36 cellular contexts compared by ENCODE assay signal in genomic region chr18:69655816-69656215, GRCh38.
"Had no signal": no experiment of that assay in that cellular context is flagged by ENCODE, and none has a peak within 500 bp of the region (broad histone marks: within the 10 kb centered on the region; RNA-seq: fewer than 3 reads in every experiment).

No MANE protein-coding gene starts in this region.

- H3K36me3 Mint-ChIP-seq: activated CD8-positive, alpha-beta memory T cell treated with anti-CD3 and anti-CD28 coated beads, Interleukin-2, amount 10 ng/mL, durations not matched to agents 7 days and 5 days; activated naive CD8-positive, alpha-beta T cell treated with anti-CD3 and anti-CD28 coated beads for 36 hours; brain; T-cell had no signal

- H3K27ac ChIP-seq: adrenal gland, cardiac muscle cell had no signal

- ATAC-seq: activated CD8-positive, alpha-beta memory T cell treated with anti-CD3 and anti-CD28 coated beads, Interleukin-2, amount 10 ng/mL, durations not matched to agents 7 days and 5 days; activated CD8-positive, alpha-beta T cell treated with anti-CD3 and anti-CD28 coated beads, Interleukin-2, amount 10 ng/mL, durations not matched to agents 7 days and 5 days; activated naive CD4-positive, alpha-beta T cell treated with anti-CD3 and anti-CD28 coated beads, Interleukin-2, amount 50 U/mL, for 72 hours; activated T-cell treated with anti-CD3 and anti-CD28 coated beads, Interleukin-2, amount 50 U/mL, for 4 hours; activated T-cell treated with anti-CD3 and anti-CD28 coated beads, Interleukin-2, amount 50 U/mL, for 72 hours; activated T-helper 17 cell treated with anti-CD3 and anti-CD28 coated beads, Interleukin-2, amount 50 U/mL, for 72 hours; T-cell had no signal

- DNase-seq: activated B cell treated with CpG ODN at 0.5 μM for 24 hours; activated CD4-positive, alpha-beta memory T cell treated with anti-CD3 and anti-CD28 coated beads, Interleukin-2, amount 10 ng/mL, durations not matched to agents 7 days and 5 days; activated CD4-positive, alpha-beta T cell treated with anti-CD3 and anti-CD28 coated beads for 48 hours; activated CD4-positive, alpha-beta T cell treated with anti-CD3 and anti-CD28 coated beads, Interleukin-2, amount 10 ng/mL, durations not matched to agents 7 days and 5 days; activated CD4-positive, alpha-beta T cell treated with anti-CD3 and anti-CD28 coated beads, Interleukin-2, amount 50 U/mL, for 48 hours; activated CD4-positive, CD25-positive, alpha-beta regulatory T cell treated with anti-CD3 and anti-CD28 coated beads, Interleukin-2, amount 50 U/mL, for 72 hours; activated CD8-positive, alpha-beta memory T cell treated with anti-CD3 and anti-CD28 coated beads for 24 hours; activated CD8-positive, alpha-beta memory T cell treated with anti-CD3 and anti-CD28 coated beads, Interleukin-2, amount 10 ng/mL, durations not matched to agents 7 days and 5 days; activated CD8-positive, alpha-beta memory T cell treated with anti-CD3 and anti-CD28 coated beads, Interleukin-2, amount 50 U/mL, for 48 hours; activated CD8-positive, alpha-beta T cell treated with anti-CD3 and anti-CD28 coated beads, Interleukin-2, amount 10 ng/mL, durations not matched to agents 7 days and 5 days; activated effector memory CD4-positive, alpha-beta T cell treated with anti-CD3 and anti-CD28 coated beads, Interleukin-2, amount 50 U/mL, for 16 hours; activated gamma-delta T cell treated with Interleukin-2 at 50 U/mL for 16 hours; activated naive CD4-positive, alpha-beta T cell; activated naive CD4-positive, alpha-beta T cell treated with anti-CD3 and anti-CD28 coated beads for 36 hours; activated naive CD4-positive, alpha-beta T cell treated with anti-CD3 and anti-CD28 coated beads, Interleukin-2, amount 50 U/mL, for 16 hours; activated naive CD8-positive, alpha-beta T cell treated with anti-CD3 and anti-CD28 coated beads for 36 hours; activated T-cell treated with anti-CD3 and anti-CD28 coated beads, Interleukin-2, amount 50 U/mL, for 1 hour; activated T-cell treated with anti-CD3 and anti-CD28 coated beads, Interleukin-2, amount 50 U/mL, for 4 hours; activated T-cell treated with anti-CD3 and anti-CD28 coated beads, Interleukin-2, amount 50 U/mL, for 72 hours; adrenal gland; amniotic stem cell; aorta; caudate nucleus; cerebellar nuclear complex; T-cell; T-helper 2 cell; T-helper 9 cell had no signal

- H3K36me3 ChIP-seq: adrenal gland, cardiac muscle cell had no signal

- H3K27ac Mint-ChIP-seq: activated B cell treated with CpG ODN at 0.5 μM for 24 hours; activated CD4-positive, alpha-beta memory T cell treated with anti-CD3 and anti-CD28 coated beads, Interleukin-2, amount 10 ng/mL, durations not matched to agents 7 days and 5 days; activated CD4-positive, alpha-beta T cell treated with anti-CD3 and anti-CD28 coated beads, Interleukin-2, amount 10 ng/mL, durations not matched to agents 7 days and 5 days; activated CD8-positive, alpha-beta memory T cell treated with anti-CD3 and anti-CD28 coated beads, Interleukin-2, amount 10 ng/mL, durations not matched to agents 7 days and 5 days; activated CD8-positive, alpha-beta T cell treated with anti-CD3 and anti-CD28 coated beads, Interleukin-2, amount 10 ng/mL, durations not matched to agents 7 days and 5 days; activated naive CD4-positive, alpha-beta T cell treated with anti-CD3 and anti-CD28 coated beads for 36 hours; activated naive CD4-positive, alpha-beta T cell treated with anti-CD3 and anti-CD28 coated beads, Interleukin-2, amount 50 U/mL, for 72 hours; activated naive CD8-positive, alpha-beta T cell treated with anti-CD3 and anti-CD28 coated beads for 36 hours; activated T-cell treated with anti-CD3 and anti-CD28 coated beads, Interleukin-2, amount 50 U/mL, for 72 hours; activated T-helper 1 cell treated with anti-CD3 and anti-CD28 coated beads, Interleukin-12 subunit alpha, Interleukin-12 subunit beta, Interleukin-2, Interleukin-4 antibody, amounts not matched to agents 30 ng/mL and 10 ng/mL and 1 ng/mL, durations not matched to agents 14 hours and 24 hours and 36 hours; activated T-helper 17 cell treated with anti-CD3 and anti-CD28 coated beads, Interleukin-2, amount 50 U/mL, for 72 hours; brain; T-cell; T-helper 2 cell treated with Interferon-gamma antibody and Interleukin-4, amounts not matched to agents 5 μg/mL and 100 μg/mL, for 36 hours had no signal

- H3K4me1 ChIP-seq: adrenal gland had no signal

- H3K9me3 ChIP-seq: adrenal gland had no signal

- H3K9me3 Mint-ChIP-seq: activated B cell treated with CpG ODN at 0.5 μM for 24 hours; activated CD4-positive, alpha-beta memory T cell treated with anti-CD3 and anti-CD28 coated beads, Interleukin-2, amount 10 ng/mL, durations not matched to agents 7 days and 5 days; activated CD4-positive, alpha-beta T cell treated with anti-CD3 and anti-CD28 coated beads, Interleukin-2, amount 10 ng/mL, durations not matched to agents 7 days and 5 days; activated naive CD4-positive, alpha-beta T cell treated with anti-CD3 and anti-CD28 coated beads for 36 hours; activated naive CD4-positive, alpha-beta T cell treated with anti-CD3 and anti-CD28 coated beads, Interleukin-2, amount 50 U/mL, for 72 hours; activated naive CD8-positive, alpha-beta T cell treated with anti-CD3 and anti-CD28 coated beads for 36 hours; activated T-cell treated with anti-CD3 and anti-CD28 coated beads, Interleukin-2, amount 50 U/mL, for 4 hours; activated T-cell treated with anti-CD3 and anti-CD28 coated beads, Interleukin-2, amount 50 U/mL, for 72 hours; activated T-helper 1 cell treated with anti-CD3 and anti-CD28 coated beads, Interleukin-12 subunit alpha, Interleukin-12 subunit beta, Interleukin-2, Interleukin-4 antibody, amounts not matched to agents 30 ng/mL and 10 ng/mL and 1 ng/mL, durations not matched to agents 14 hours and 24 hours and 36 hours; brain; central memory CD8-positive, alpha-beta T cell; T-cell; T-helper 2 cell treated with Interferon-gamma antibody and Interleukin-4, amounts not matched to agents 5 μg/mL and 100 μg/mL, for 36 hours had no signal

- H3K4me3 Mint-ChIP-seq: activated B cell treated with CpG ODN at 0.5 μM for 24 hours; activated CD4-positive, alpha-beta memory T cell treated with anti-CD3 and anti-CD28 coated beads, Interleukin-2, amount 10 ng/mL, durations not matched to agents 7 days and 5 days; activated CD4-positive, alpha-beta T cell treated with anti-CD3 and anti-CD28 coated beads, Interleukin-2, amount 10 ng/mL, durations not matched to agents 7 days and 5 days; activated CD8-positive, alpha-beta memory T cell treated with anti-CD3 and anti-CD28 coated beads, Interleukin-2, amount 10 ng/mL, durations not matched to agents 7 days and 5 days; activated CD8-positive, alpha-beta T cell treated with anti-CD3 and anti-CD28 coated beads, Interleukin-2, amount 10 ng/mL, durations not matched to agents 7 days and 5 days; activated naive CD4-positive, alpha-beta T cell treated with anti-CD3 and anti-CD28 coated beads for 36 hours; activated naive CD8-positive, alpha-beta T cell treated with anti-CD3 and anti-CD28 coated beads for 36 hours; activated T-cell treated with anti-CD3 and anti-CD28 coated beads, Interleukin-2, amount 50 U/mL, for 4 hours; activated T-cell treated with anti-CD3 and anti-CD28 coated beads, Interleukin-2, amount 50 U/mL, for 72 hours; activated T-helper 1 cell treated with anti-CD3 and anti-CD28 coated beads, Interleukin-12 subunit alpha, Interleukin-12 subunit beta, Interleukin-2, Interleukin-4 antibody, amounts not matched to agents 30 ng/mL and 10 ng/mL and 1 ng/mL, durations not matched to agents 14 hours and 24 hours and 36 hours; activated T-helper 17 cell treated with anti-CD3 and anti-CD28 coated beads, Interleukin-2, amount 50 U/mL, for 72 hours; brain; central memory CD8-positive, alpha-beta T cell; T-cell; T-helper 2 cell treated with Interferon-gamma antibody and Interleukin-4, amounts not matched to agents 5 μg/mL and 100 μg/mL, for 36 hours had no signal

- H3K27me3 Mint-ChIP-seq: activated B cell treated with CpG ODN at 0.5 μM for 24 hours, brain had no signal

- H3K4me3 ChIP-seq: adrenal gland, cardiac muscle cell had no signal

- FAIRE-seq: bronchial epithelial cell, TTC549 had no signal

- H3K4me1 Mint-ChIP-seq: activated B cell treated with CpG ODN at 0.5 μM for 24 hours; activated CD4-positive, alpha-beta memory T cell treated with anti-CD3 and anti-CD28 coated beads, Interleukin-2, amount 10 ng/mL, durations not matched to agents 7 days and 5 days; activated CD4-positive, alpha-beta T cell treated with anti-CD3 and anti-CD28 coated beads, Interleukin-2, amount 10 ng/mL, durations not matched to agents 7 days and 5 days; activated CD8-positive, alpha-beta memory T cell treated with anti-CD3 and anti-CD28 coated beads, Interleukin-2, amount 10 ng/mL, durations not matched to agents 7 days and 5 days; activated naive CD8-positive, alpha-beta T cell treated with anti-CD3 and anti-CD28 coated beads for 36 hours; activated T-helper 17 cell treated with anti-CD3 and anti-CD28 coated beads, Interleukin-2, amount 50 U/mL, for 72 hours; central memory CD8-positive, alpha-beta T cell had no signal
